Comparison of ENCODE assay signal across 19 cellular contexts in genomic region chr5:39783756-39784421, GRCh38.
DNase-seq lines count a peak whose midpoint lies in the region; ATAC-seq and TF ChIP-seq lines count a peak whose summit lies in the region.
"Had no signal": no experiment of that assay in that cellular context is flagged by ENCODE, and none has a peak within 500 bp of the region (broad histone marks: within the 10 kb centered on the region; RNA-seq: fewer than 3 reads in every experiment).

No MANE protein-coding gene starts in this region.

- TF ChIP-seq CTCF in osteoblast (IDR thresholded peaks at IDR 0.05; ENCODE audit: extremely low read depth, low read depth, low read length), result no peak

- H3K27me3 ChIP-seq in osteoblast (ENCODE audit: insufficient read depth, low read length), result no peaks in the 10 kb centered on the region
- H3K27me3 ChIP-seq: sigmoid colon had no signal

- no peaks in the 10 kb centered on the region for H3K4me1 Mint-ChIP-seq in immature natural killer cell
- H3K4me1 Mint-ChIP-seq: activated CD4-positive, alpha-beta T cell treated with anti-CD3 and anti-CD28 coated beads, Interleukin-2, amount 10 ng/mL, durations not matched to agents 24 days and 14 days; neural crest cell had no signal

- no peak overlapping the region for H3K4me3 Mint-ChIP-seq in immature natural killer cell
- H3K4me3 Mint-ChIP-seq: activated CD4-positive, alpha-beta T cell treated with anti-CD3 and anti-CD28 coated beads, Interleukin-2, amount 10 ng/mL, durations not matched to agents 24 days and 14 days; activated T-cell treated with anti-CD3 and anti-CD28 coated beads, Interleukin-2, amount 50 U/mL, for 24 hours; CD4-positive, alpha-beta T cell; neural crest cell; stimulated activated naive CD8-positive, alpha-beta T cell treated with anti-CD3 and anti-CD28 coated beads, Interleukin-15, Interleukin-2, amounts not matched to agents 100 ng/mL and 50 ng/mL, for 24 hours had no signal

- no peaks in the 10 kb centered on the region for H3K36me3 Mint-ChIP-seq in immature natural killer cell

- H3K4me1 ChIP-seq in osteoblast (ENCODE audit: insufficient read depth, low read length), result peaks cover 7% of the 10 kb centered on the region
- H3K4me1 ChIP-seq: sigmoid colon had no signal

- H3K36me3 ChIP-seq in osteoblast (ENCODE audit: insufficient read depth, low read length), result no peaks in the 10 kb centered on the region
- H3K36me3 ChIP-seq: sigmoid colon had no signal

- H4K20me1 ChIP-seq in osteoblast (ENCODE audit: insufficient read depth, low read length), result no peaks in the 10 kb centered on the region

- ATAC-seq in GM18511 (IDR thresholded peaks at IDR 0.05; ENCODE audit: unreplicated experiment), result peak; percentile 66
- peak; percentile 85 for ATAC-seq in HG02885 (IDR thresholded peaks at IDR 0.05; ENCODE audit: poor library complexity, unreplicated experiment)
- ATAC-seq: left ventricle myocardium superior had no signal

- peak; percentile 33 for DNase-seq in RPMI7951 (ENCODE audit: low read depth)
- DNase-seq in osteoblast (ENCODE audit: insufficient read length, low spot score, missing footprints), result peak; percentile 55
- no peak for DNase-seq in DMS79 treated with DMSO at 0.1 percent for 48 hours (lab: John Stamatoyannopoulos, UW)
- no peak for DNase-seq in middle frontal gyrus (ENCODE audit: extremely low spot score, low spot score)
- DNase-seq in NCI-H1694 (lab: John Stamatoyannopoulos, UW), result no peak
- DNase-seq in immature natural killer cell, result no peak
- DNase-seq: activated CD4-positive, alpha-beta T cell treated with anti-CD3 and anti-CD28 coated beads, Interleukin-2, amount 10 ng/mL, durations not matched to agents 24 days and 14 days; activated T-cell treated with anti-CD3 and anti-CD28 coated beads, Interleukin-2, amount 50 U/mL, for 24 hours; CD4-positive, alpha-beta T cell; hypothalamus; KG1; left ventricle myocardium superior; NCI-H1694 treated with DMSO at 0.1 percent for 48 hours; NCI-H82; sigmoid colon had no signal

- no peak overlapping the region for H3K4me2 ChIP-seq in osteoblast (ENCODE audit: insufficient read depth, low read length)

- peaks cover 2 to 8% (median 6%) of the 10 kb centered on the region in 3 donors for H3K27me3 Mint-ChIP-seq in immature natural killer cell (ENCODE audit: low read depth in 3 of 3)
- H3K27me3 Mint-ChIP-seq: activated CD4-positive, alpha-beta T cell treated with anti-CD3 and anti-CD28 coated beads, Interleukin-2, amount 10 ng/mL, durations not matched to agents 24 days and 14 days had no signal

- H3K9me3 ChIP-seq in osteoblast (ENCODE audit: low read depth, low read length), result no peaks in the 10 kb centered on the region
- H3K9me3 ChIP-seq: sigmoid colon had no signal

- H3K9me3 Mint-ChIP-seq in immature natural killer cell, result peaks cover 0 to 7% (median 4%) of the 10 kb centered on the region in 6 donors
- H3K9me3 Mint-ChIP-seq: activated CD4-positive, alpha-beta T cell treated with anti-CD3 and anti-CD28 coated beads, Interleukin-2, amount 10 ng/mL, durations not matched to agents 24 days and 14 days; CD4-positive, alpha-beta T cell had no signal

- H3K79me2 ChIP-seq in osteoblast (ENCODE audit: insufficient read depth, low read length), result no peaks in the 10 kb centered on the region

- H2AFZ ChIP-seq in osteoblast (ENCODE audit: low read length), result no peak overlapping the region

- H3K27ac ChIP-seq in osteoblast (ENCODE audit: low read depth, low read length), result no peak overlapping the region
- H3K27ac ChIP-seq: sigmoid colon had no signal

- H3K4me3 ChIP-seq in osteoblast (ENCODE audit: insufficient read depth, low read length), result no peak overlapping the region
- H3K4me3 ChIP-seq: sigmoid colon had no signal

- no peak overlapping the region for H3K27ac Mint-ChIP-seq in immature natural killer cell
- H3K27ac Mint-ChIP-seq: activated CD4-positive, alpha-beta T cell treated with anti-CD3 and anti-CD28 coated beads, Interleukin-2, amount 10 ng/mL, durations not matched to agents 24 days and 14 days; activated T-cell treated with anti-CD3 and anti-CD28 coated beads, Interleukin-2, amount 50 U/mL, for 24 hours; CD4-positive, alpha-beta T cell; stimulated activated naive CD8-positive, alpha-beta T cell treated with anti-CD3 and anti-CD28 coated beads, Interleukin-15, Interleukin-2, amounts not matched to agents 100 ng/mL and 50 ng/mL, for 24 hours had no signal

Comparison
In these comparisons a context has a peak if more than half of its experiments do, and no peak if none do; other contexts are left out.
1. DNase-seq: peak in RPMI7951 (single experiment) and osteoblast (single experiment); none in DMS79 treated with DMSO at 0.1 percent for 48 hours (single experiment), middle frontal gyrus (single experiment), NCI-H1694 (single experiment) and immature natural killer cell (0 of 3).